In genomic region chr4:2260336-2261109, GRCh38 we compare ENCODE assay signal across 8 cellular contexts. TPM values are rescaled to one million over a fixed set of nuclear protein-coding genes. Genes with fewer than 3 reads are reported as not detected.
DNase-seq lines count a peak whose midpoint lies in the region; ATAC-seq and TF ChIP-seq lines count a peak whose summit lies in the region.

No MANE protein-coding gene starts in this region.

- H3K4me2 ChIP-seq in HCT116 (ENCODE audit: low read length), result peak overlapping the region; percentile 91
- peak overlapping the region; percentile 97 for H3K4me2 ChIP-seq in hepatocyte
- peak overlapping the region; percentile 100 for H3K4me2 ChIP-seq in skeletal muscle satellite cell (ENCODE audit: low read length)

- 63% methylated on average over 23 of the region's 23 CpGs for WGBS in hepatocyte (ENCODE audit: low lambda C conversion rate, missing lambda C conversion rate)

- ATAC-seq in HCT116, result no peak

- no peak for TF ChIP-seq CTCF in HCT116 (IDR thresholded peaks at IDR 0.05 in 2 of 3, conservative IDR thresholded peaks at IDR 0.05 in 1 of 3; ENCODE audit: borderline replicate concordance in 1 of 3, insufficient read depth in 1 of 3, low read depth in 2 of 3, low read length in 2 of 3)
- no peak for TF ChIP-seq CTCF in hepatocyte (IDR thresholded peaks at IDR 0.05; ENCODE audit: poor library complexity)

- H3K9me3 ChIP-seq in HCT116 (ENCODE audit: control insufficient read depth in 1 of 2, insufficient read depth in 1 of 2, low read depth in 1 of 2, low read length in 2 of 2) (no peaks in the 10 kb centered on the region), hepatocyte (ENCODE audit: low read depth) (no peaks in the 10 kb centered on the region), skeletal muscle satellite cell (replicated peaks; ENCODE audit: low read length) (no peaks in the 10 kb centered on the region)

- TF ChIP-seq POLR2A in HCT116 (IDR thresholded peaks at IDR 0.05; ENCODE audit: borderline replicate concordance, extremely low read depth, insufficient read depth, insufficient read length), result no peak

- POLR2A ChIA-PET in HCT116 (lab: Charles Lee), result no interaction called here

- H3K4me1 ChIP-seq in HCT116 (ENCODE audit: control insufficient read depth in 1 of 2, insufficient read depth in 2 of 2, low read length in 2 of 2) (peaks cover 9 to 15% of the 10 kb centered on the region in 2 experiments; a peak in 3 of 4 replicates), hepatocyte (ENCODE audit: insufficient read depth) (peaks cover 19% of the 10 kb centered on the region), skeletal muscle satellite cell (ENCODE audit: control insufficient read depth, insufficient read depth, low read length) (peaks cover 61% of the 10 kb centered on the region)

- H3K27me3 ChIP-seq in HCT116 (ENCODE audit: insufficient read depth, low read length) (no peaks in the 10 kb centered on the region), hepatocyte (no peaks in the 10 kb centered on the region), skeletal muscle satellite cell (ENCODE audit: control insufficient read depth, insufficient read depth, low read length) (no peaks in the 10 kb centered on the region)

- BruUV-seq in HCT116 (replicated peaks; lab: Mats Ljungman, UMichigan), result TSS peak; percentile 57

- H3K9me2 ChIP-seq in HCT116 (ENCODE audit: insufficient read depth), result no peaks in the 10 kb centered on the region
- no peaks in the 10 kb centered on the region for H3K9me2 ChIP-seq in hepatocyte (replicated peaks; ENCODE audit: insufficient read depth)

- H3K4me3 ChIP-seq in HCT116 (replicated peaks in 1 of 2; ENCODE audit: low read depth in 1 of 2, low read length in 2 of 2), result peak overlapping the region; percentile 74 to 75
- peak overlapping the region; percentile 90 for H3K4me3 ChIP-seq in hepatocyte
- H3K4me3 ChIP-seq in skeletal muscle satellite cell (ENCODE audit: low read length), result peak overlapping the region; percentile 95

- H3K36me3 ChIP-seq in HCT116 (ENCODE audit: control insufficient read depth in 1 of 2, insufficient read depth in 2 of 2, low read length in 2 of 2) (no peaks in the 10 kb centered on the region), hepatocyte (replicated peaks; ENCODE audit: insufficient read depth, low read depth) (no peaks in the 10 kb centered on the region), skeletal muscle satellite cell (ENCODE audit: insufficient read depth, low read length) (peaks cover 39% of the 10 kb centered on the region)

- H4K20me1 ChIP-seq in HCT116 (ENCODE audit: insufficient read depth) (no peaks in the 10 kb centered on the region), hepatocyte (ENCODE audit: insufficient read depth, poor library complexity, severe bottlenecking) (peaks cover 57% of the 10 kb centered on the region)

- H3K9ac ChIP-seq in HCT116 (ENCODE audit: low read length) (peak overlapping the region; percentile 62), skeletal muscle satellite cell (ENCODE audit: low read depth, low read length) (peak overlapping the region; percentile 95)

- DNase-seq in HCT116 (ENCODE audit: low read depth, low spot score) (no peak), hepatocyte (ENCODE audit: low spot score) (no peak), iPS-NIHi7 (ENCODE audit: extremely low spot score) (no peak), NCI-H2227 treated with DMSO at 0.1 percent for 48 hours (lab: John Stamatoyannopoulos, UW) (no peak), NAMALWA (ENCODE audit: low spot score) (no peak)
- peak; percentile 10 for DNase-seq in activated naive CD4-positive, alpha-beta T cell treated with anti-CD3 and anti-CD28 coated beads, Interleukin-2, amount 50 U/mL, for 16 hours
- DNase-seq in stimulated activated CD4-positive, alpha-beta T cell treated with anti-CD3 and anti-CD28 coated beads, Interleukin-2, amount 100 ng/mL, for 48 hours, result no peak

- RAD21 ChIA-PET in HCT116 (lab: Charles Lee; ENCODE audit: low non-redundant PET in 1 of 2, low total read pairs in 2 of 2, uncharacterized antibody in 2 of 2, unreplicated experiment in 2 of 2), result no interaction called here

- CTCF ChIA-PET in HCT116 (lab: Charles Lee), result no interaction called here

- H3K27ac ChIP-seq in HCT116 (ENCODE audit: low read depth, low read length) (peak overlapping the region; percentile 42; the same call in 1 of the 2 replicates), hepatocyte (peak overlapping the region; percentile 65)

- H2AFZ ChIP-seq in HCT116 (ENCODE audit: low read depth, low read length, poor library complexity, severe bottlenecking) (no peak overlapping the region), hepatocyte (no peak overlapping the region)

- intact Hi-C loops in HCT116 (cut with micrococcal nuclease), result loop anchor here (5.0 kb wide), 1 partner anchor 152 kb away; no protein-coding TSS in a partner anchor

- TF ChIP-seq RAD21 in HCT116 (IDR thresholded peaks at IDR 0.05; ENCODE audit: low read depth), result no peak

- no peaks in the 10 kb centered on the region for H3K79me2 ChIP-seq in HCT116 (ENCODE audit: insufficient read depth, low read length)
- peaks cover 53% of the 10 kb centered on the region for H3K79me2 ChIP-seq in hepatocyte

TF ChIP-seq in HCT116, 20 proteins besides CTCF, POLR2A, EP300 and RAD21:
- TF ChIP-seq JUND (IDR thresholded peaks at IDR 0.05), result no peak
- no peak for TF ChIP-seq EGR1 (IDR thresholded peaks at IDR 0.05; ENCODE audit: low read depth)
- TF ChIP-seq SP1 (IDR thresholded peaks at IDR 0.05; ENCODE audit: low read depth), result no peak
- no peak for TF ChIP-seq TCF7L2 (IDR thresholded peaks at IDR 0.05; ENCODE audit: borderline replicate concordance, extremely low read depth, insufficient read depth, insufficient read length)
- no peak for TF ChIP-seq CBX3 (IDR thresholded peaks at IDR 0.05; ENCODE audit: low read depth)
- no peak for TF ChIP-seq POLR2AphosphoS5 (IDR thresholded peaks at IDR 0.05; ENCODE audit: low read depth, low read length)
- TF ChIP-seq ZNF274 (IDR thresholded peaks at IDR 0.05; ENCODE audit: low read depth, low read length), result no peak
- TF ChIP-seq EZH2 (IDR thresholded peaks at IDR 0.05), result no peak
- TF ChIP-seq ZBTB33 (IDR thresholded peaks at IDR 0.05; ENCODE audit: extremely low read depth, insufficient replicate concordance, low read length), result no peak
- TF ChIP-seq SIN3A (IDR thresholded peaks at IDR 0.05; ENCODE audit: low read depth), result no peak
- no peak for TF ChIP-seq SRF (IDR thresholded peaks at IDR 0.05; ENCODE audit: low read depth)
- no peak for TF ChIP-seq ATF3 (IDR thresholded peaks at IDR 0.05)
- TF ChIP-seq REST (IDR thresholded peaks at IDR 0.05; ENCODE audit: low read depth), result no peak
TF ChIP-seq in HCT116: peak in this region for 0.

RNA-seq across cellular contexts. Expression of gene MXD4, which starts 1.4 kb away (rescaled TPM):
- total RNA-seq in HCT116 (2021; ENCODE audit: unreplicated experiment) (22.0 TPM), hepatocyte (53.7 and 56.7 TPM in 2 replicates)
- 16.4 and 18.9 TPM in 2 replicates for polyA plus RNA-seq in HCT116 (2012)
- 127 and 131 TPM in 2 replicates for polyA plus RNA-seq in hepatocyte
- total RNA-seq in skeletal muscle satellite cell (2012; rRNA removed), result 38.9 and 43.9 TPM in 2 replicates

RNA-seq across cellular contexts. Expression of gene HAUS3, which starts 18.6 kb away (rescaled TPM):
- 17.3 TPM for total RNA-seq in HCT116 (2021; ENCODE audit: unreplicated experiment)
- polyA plus RNA-seq in HCT116 (2012), result 3.4 and 6.0 TPM in 2 replicates
- total RNA-seq in hepatocyte, result 9.8 and 13.4 TPM in 2 replicates
- 7.1 and 10.7 TPM in 2 replicates for polyA plus RNA-seq in hepatocyte
- 10.9 and 14.0 TPM in 2 replicates for total RNA-seq in skeletal muscle satellite cell (2012; rRNA removed)

RNA-seq across cellular contexts. Expression of gene POLN, which starts 18.6 kb away (rescaled TPM):
- total RNA-seq in HCT116 (2021; ENCODE audit: unreplicated experiment) (3.1 TPM), hepatocyte (2.0 and 3.9 TPM in 2 replicates)
- polyA plus RNA-seq in HCT116 (2012), result 1.0 and 1.4 TPM in 2 replicates
- 1.7 and 3.0 TPM in 2 replicates for polyA plus RNA-seq in hepatocyte
- total RNA-seq in skeletal muscle satellite cell (2012; rRNA removed), result 2.0 and 2.8 TPM in 2 replicates
